In the genomic region with DNA sequence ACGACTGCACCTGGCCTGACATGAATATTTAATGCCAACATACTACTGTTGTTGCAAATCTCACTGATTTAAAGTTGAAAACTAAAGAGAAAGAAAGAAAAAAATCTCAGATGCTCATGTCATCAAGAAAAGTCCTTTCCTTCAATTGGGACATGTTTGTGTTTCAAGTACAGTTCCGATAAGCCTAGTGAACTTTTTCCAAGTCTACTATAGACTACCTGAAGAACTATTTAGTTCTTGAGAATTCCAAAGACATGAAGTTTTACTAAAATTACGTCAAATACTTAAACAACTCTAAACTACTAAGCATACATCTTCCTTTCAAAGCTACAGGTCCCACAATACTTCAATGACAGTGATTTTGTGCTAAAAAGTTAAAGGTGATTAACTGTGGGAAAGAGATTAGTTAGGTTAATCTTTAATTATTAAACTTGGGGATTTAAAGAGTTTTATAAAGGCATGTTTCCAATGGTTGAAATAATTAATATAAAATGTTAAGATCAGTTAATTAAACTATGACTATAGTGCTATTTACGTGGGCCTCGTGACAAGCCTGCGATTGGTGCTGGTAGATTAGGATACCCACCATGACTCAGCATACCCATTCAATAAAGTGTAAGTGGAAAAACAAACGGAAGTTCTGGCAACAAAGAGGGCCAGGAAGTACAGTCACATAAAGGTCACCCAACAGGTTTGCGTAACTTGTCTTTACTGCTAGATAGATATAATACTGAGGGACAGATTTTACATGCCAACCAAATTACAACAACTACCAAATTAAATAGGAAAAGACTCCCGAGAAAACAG, we compare ENCODE assay signal across 1 cellular context.
A peak's percentile ranks its signal among the peaks of the same experiment; 100 is the strongest.
TF ChIP-seq lines count a peak whose summit lies in the region.

No MANE protein-coding gene starts in this region.

TF ChIP-seq in HepG2, 621 proteins besides CTCF, POLR2A, EP300 and RAD21 (continued from another document):
- no peak for TF ChIP-seq ZNF784 (CRISPR knock-in tag; IDR thresholded peaks at IDR 0.05; ENCODE audit: borderline replicate concordance)
- TF ChIP-seq, protein P1, sequence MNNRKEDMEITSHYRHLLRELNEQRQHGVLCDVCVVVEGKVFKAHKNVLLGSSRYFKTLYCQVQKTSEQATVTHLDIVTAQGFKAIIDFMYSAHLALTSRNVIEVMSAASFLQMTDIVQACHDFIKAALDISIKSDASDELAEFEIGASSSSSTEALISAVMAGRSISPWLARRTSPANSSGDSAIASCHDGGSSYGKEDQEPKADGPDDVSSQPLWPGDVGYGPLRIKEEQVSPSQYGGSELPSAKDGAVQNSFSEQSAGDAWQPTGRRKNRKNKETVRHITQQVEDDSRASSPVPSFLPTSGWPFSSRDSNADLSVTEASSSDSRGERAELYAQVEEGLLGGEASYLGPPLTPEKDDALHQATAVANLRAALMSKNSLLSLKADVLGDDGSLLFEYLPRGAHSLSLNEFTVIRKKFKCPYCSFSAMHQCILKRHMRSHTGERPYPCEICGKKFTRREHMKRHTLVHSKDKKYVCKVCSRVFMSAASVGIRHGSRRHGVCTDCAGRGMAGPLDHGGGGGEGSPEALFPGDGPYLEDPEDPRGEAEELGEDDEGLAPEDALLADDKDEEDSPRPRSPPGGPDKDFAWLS (CRISPR knock-in tag; IDR thresholded peaks at IDR 0.05; ENCODE audit: borderline replicate concordance): no peak
- TF ChIP-seq ZNF879 (CRISPR knock-in tag; IDR thresholded peaks at IDR 0.05): no peak
- TF ChIP-seq ZSCAN5A (CRISPR knock-in tag; IDR thresholded peaks at IDR 0.05; ENCODE audit: borderline replicate concordance): peak; percentile 58; the same call in 1 of the 2 replicates
- TF ChIP-seq ZNF775 (CRISPR knock-in tag; IDR thresholded peaks at IDR 0.05; ENCODE audit: borderline replicate concordance): no peak
- TF ChIP-seq E2F2 (CRISPR knock-in tag; IDR thresholded peaks at IDR 0.05; ENCODE audit: borderline replicate concordance): no peak
- TF ChIP-seq ZNF841 (CRISPR knock-in tag; IDR thresholded peaks at IDR 0.05; ENCODE audit: borderline replicate concordance): no peak
- no peak for TF ChIP-seq XBP1 (CRISPR knock-in tag; IDR thresholded peaks at IDR 0.05)
- TF ChIP-seq ZNF770 (CRISPR knock-in tag; IDR thresholded peaks at IDR 0.05): no peak
- TF ChIP-seq ATM (IDR thresholded peaks at IDR 0.05; ENCODE audit: borderline replicate concordance): no peak
- no peak for TF ChIP-seq ZNF768 (CRISPR knock-in tag; IDR thresholded peaks at IDR 0.05)
- no peak for TF ChIP-seq STAG1 (CRISPR knock-in tag; IDR thresholded peaks at IDR 0.05)
- TF ChIP-seq HINFP (CRISPR knock-in tag; IDR thresholded peaks at IDR 0.05; ENCODE audit: low read depth): no peak
- no peak for TF ChIP-seq ISX (CRISPR knock-in tag; conservative IDR thresholded peaks at IDR 0.05)
- TF ChIP-seq KIAA2018 (CRISPR knock-in tag; IDR thresholded peaks at IDR 0.05; ENCODE audit: borderline replicate concordance): no peak
- no peak for TF ChIP-seq FLYWCH1 (CRISPR knock-in tag; IDR thresholded peaks at IDR 0.05)
- TF ChIP-seq ZKSCAN1 (IDR thresholded peaks at IDR 0.05; ENCODE audit: low read length): no peak
- no peak for TF ChIP-seq ZNF564 (CRISPR knock-in tag; IDR thresholded peaks at IDR 0.05)
- TF ChIP-seq ZBTB34 (CRISPR knock-in tag; IDR thresholded peaks at IDR 0.05): no peak
- TF ChIP-seq ZNF431 (CRISPR knock-in tag; IDR thresholded peaks at IDR 0.05; ENCODE audit: borderline replicate concordance, low read depth): no peak; the same call in 1 of the 2 replicates
- peak; percentile 90 for TF ChIP-seq MIXL1 (CRISPR knock-in tag; IDR thresholded peaks at IDR 0.05)
- TF ChIP-seq, protein P2, sequence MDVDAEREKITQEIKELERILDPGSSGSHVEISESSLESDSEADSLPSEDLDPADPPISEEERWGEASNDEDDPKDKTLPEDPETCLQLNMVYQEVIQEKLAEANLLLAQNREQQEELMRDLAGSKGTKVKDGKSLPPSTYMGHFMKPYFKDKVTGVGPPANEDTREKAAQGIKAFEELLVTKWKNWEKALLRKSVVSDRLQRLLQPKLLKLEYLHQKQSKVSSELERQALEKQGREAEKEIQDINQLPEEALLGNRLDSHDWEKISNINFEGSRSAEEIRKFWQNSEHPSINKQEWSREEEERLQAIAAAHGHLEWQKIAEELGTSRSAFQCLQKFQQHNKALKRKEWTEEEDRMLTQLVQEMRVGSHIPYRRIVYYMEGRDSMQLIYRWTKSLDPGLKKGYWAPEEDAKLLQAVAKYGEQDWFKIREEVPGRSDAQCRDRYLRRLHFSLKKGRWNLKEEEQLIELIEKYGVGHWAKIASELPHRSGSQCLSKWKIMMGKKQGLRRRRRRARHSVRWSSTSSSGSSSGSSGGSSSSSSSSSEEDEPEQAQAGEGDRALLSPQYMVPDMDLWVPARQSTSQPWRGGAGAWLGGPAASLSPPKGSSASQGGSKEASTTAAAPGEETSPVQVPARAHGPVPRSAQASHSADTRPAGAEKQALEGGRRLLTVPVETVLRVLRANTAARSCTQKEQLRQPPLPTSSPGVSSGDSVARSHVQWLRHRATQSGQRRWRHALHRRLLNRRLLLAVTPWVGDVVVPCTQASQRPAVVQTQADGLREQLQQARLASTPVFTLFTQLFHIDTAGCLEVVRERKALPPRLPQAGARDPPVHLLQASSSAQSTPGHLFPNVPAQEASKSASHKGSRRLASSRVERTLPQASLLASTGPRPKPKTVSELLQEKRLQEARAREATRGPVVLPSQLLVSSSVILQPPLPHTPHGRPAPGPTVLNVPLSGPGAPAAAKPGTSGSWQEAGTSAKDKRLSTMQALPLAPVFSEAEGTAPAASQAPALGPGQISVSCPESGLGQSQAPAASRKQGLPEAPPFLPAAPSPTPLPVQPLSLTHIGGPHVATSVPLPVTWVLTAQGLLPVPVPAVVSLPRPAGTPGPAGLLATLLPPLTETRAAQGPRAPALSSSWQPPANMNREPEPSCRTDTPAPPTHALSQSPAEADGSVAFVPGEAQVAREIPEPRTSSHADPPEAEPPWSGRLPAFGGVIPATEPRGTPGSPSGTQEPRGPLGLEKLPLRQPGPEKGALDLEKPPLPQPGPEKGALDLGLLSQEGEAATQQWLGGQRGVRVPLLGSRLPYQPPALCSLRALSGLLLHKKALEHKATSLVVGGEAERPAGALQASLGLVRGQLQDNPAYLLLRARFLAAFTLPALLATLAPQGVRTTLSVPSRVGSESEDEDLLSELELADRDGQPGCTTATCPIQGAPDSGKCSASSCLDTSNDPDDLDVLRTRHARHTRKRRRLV (CRISPR knock-in tag; IDR thresholded peaks at IDR 0.05): no peak
TF ChIP-seq in HepG2: peak in this region for 140.
